In genomic region chr11:93846411-93846810, GRCh38 we compare ENCODE assay signal across 13 cellular contexts. TPM values are rescaled to one million over a fixed set of nuclear protein-coding genes. Genes with fewer than 3 reads are reported as not detected.
"Had no signal": no experiment of that assay in that cellular context is flagged by ENCODE, and none has a peak within 500 bp of the region (broad histone marks: within the 10 kb centered on the region; RNA-seq: fewer than 3 reads in every experiment).

No MANE protein-coding gene starts in this region.

- ATAC-seq: esophagus mucosa, heart left ventricle, left ventricle myocardium superior had no signal

- H3K4me3 Mint-ChIP-seq: activated B cell treated with CpG ODN at 0.5 μM for 24 hours; activated CD4-positive, alpha-beta T cell treated with anti-CD3 and anti-CD28 coated beads, Interleukin-2, amount 10 ng/mL, durations not matched to agents 7 days and 5 days; T-helper 1 cell treated with Interleukin-12 subunit alpha and Interleukin-12 subunit beta and Interleukin-4 antibody, amounts not matched to agents 30 μg/mL and 1 μg/mL, for 36 hours had no signal

- H3K4me1 Mint-ChIP-seq: activated B cell treated with CpG ODN at 0.5 μM for 24 hours had no signal

- DNase-seq: activated B cell treated with CpG ODN at 0.5 μM for 24 hours; activated CD4-positive, alpha-beta T cell treated with anti-CD3 and anti-CD28 coated beads, Interleukin-2, amount 10 ng/mL, durations not matched to agents 7 days and 5 days; activated CD8-positive, alpha-beta memory T cell treated with anti-CD3 and anti-CD28 coated beads for 24 hours; activated naive CD4-positive, alpha-beta T cell treated with anti-CD3 and anti-CD28 coated beads, Interleukin-2, amount 50 U/mL, for 16 hours; amniotic stem cell; heart left ventricle; left ventricle myocardium superior; mesendoderm; small intestine; tibial artery had no signal

- H3K36me3 ChIP-seq: heart left ventricle, tibial artery, vagina had no signal

- H3K4me3 ChIP-seq: heart left ventricle, tibial artery, vagina had no signal

- H3K9me3 ChIP-seq: heart left ventricle, tibial artery, vagina had no signal

- H3K27ac ChIP-seq: heart left ventricle, tibial artery, vagina had no signal

- H3K27me3 ChIP-seq: tibial artery, vagina had no signal

- H3K27ac Mint-ChIP-seq: activated B cell treated with CpG ODN at 0.5 μM for 24 hours; activated CD4-positive, alpha-beta T cell treated with anti-CD3 and anti-CD28 coated beads, Interleukin-2, amount 10 ng/mL, durations not matched to agents 7 days and 5 days; T-helper 1 cell treated with Interleukin-12 subunit alpha and Interleukin-12 subunit beta and Interleukin-4 antibody, amounts not matched to agents 30 μg/mL and 1 μg/mL, for 36 hours had no signal

- H3K9me3 Mint-ChIP-seq: activated B cell treated with CpG ODN at 0.5 μM for 24 hours; activated CD4-positive, alpha-beta T cell treated with anti-CD3 and anti-CD28 coated beads, Interleukin-2, amount 10 ng/mL, durations not matched to agents 7 days and 5 days; T-helper 1 cell treated with Interleukin-12 subunit alpha and Interleukin-12 subunit beta and Interleukin-4 antibody, amounts not matched to agents 30 μg/mL and 1 μg/mL, for 36 hours had no signal

RNA-seq across cellular contexts. Expression of gene VSTM5, which starts 4.0 kb away (rescaled TPM):
- total RNA-seq: activated B cell treated with CpG ODN at 0.5 μM for 24 hours; activated CD4-positive, alpha-beta T cell treated with anti-CD3 and anti-CD28 coated beads, Interleukin-2, amount 10 ng/mL, durations not matched to agents 7 days and 5 days; left ventricle myocardium superior; vagina had no signal
